In the genomic region with DNA sequence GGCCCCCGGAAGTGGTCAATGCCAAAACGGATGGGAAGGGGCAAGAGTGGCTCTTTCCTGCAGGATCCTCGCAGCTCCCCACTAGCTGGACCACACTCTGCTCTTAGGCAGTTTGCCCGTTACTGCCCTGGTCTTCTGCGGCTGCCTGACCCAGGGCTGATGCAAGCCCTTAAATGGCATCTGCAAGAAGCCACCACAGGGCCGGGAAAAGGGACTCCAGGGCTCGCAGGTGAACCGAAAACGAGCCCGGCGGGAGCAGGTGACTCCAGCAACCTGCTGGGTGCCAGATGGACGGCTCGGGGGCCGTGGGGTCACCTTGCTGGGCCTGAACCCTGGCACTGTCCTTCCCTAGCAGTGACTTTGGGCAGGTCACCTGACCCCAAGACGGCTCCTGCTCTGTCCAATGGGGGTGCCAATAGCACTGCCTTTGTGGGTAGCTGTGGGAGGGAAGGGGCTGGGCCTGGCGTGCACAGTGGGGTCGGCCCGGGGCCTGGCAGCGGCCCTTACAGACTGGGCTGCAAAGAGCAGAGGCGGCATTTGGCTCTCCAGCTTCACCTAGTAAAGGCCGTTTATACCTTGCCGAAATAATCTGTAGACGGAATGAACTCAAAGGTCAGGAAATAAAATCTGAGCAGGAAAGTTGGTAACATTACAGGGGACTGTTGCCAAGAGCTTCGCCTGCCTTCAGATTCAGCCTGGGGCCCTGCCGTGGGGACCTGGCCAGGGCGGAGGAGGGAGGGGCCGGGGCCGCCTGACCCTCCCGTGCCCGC, we compare ENCODE assay signal across 8 cellular contexts. TPM values are rescaled to one million over a fixed set of nuclear protein-coding genes. Genes with fewer than 3 reads are reported as not detected.
A peak's percentile ranks its signal among the peaks of the same experiment; 100 is the strongest.
DNase-seq lines count a peak whose midpoint lies in the region; ATAC-seq and TF ChIP-seq lines count a peak whose summit lies in the region.

No MANE protein-coding gene starts in this region.

- intact Hi-C loops in activated CD8-positive, alpha-beta T cell treated with anti-CD3 and anti-CD28 coated beads for 36 hours (cut with micrococcal nuclease) = no loop called here
- intact Hi-C loops in left ventricle myocardium inferior (cut with micrococcal nuclease) = no loop called here

- TF ChIP-seq CTCF in activated CD8-positive, alpha-beta T cell treated with anti-CD3 and anti-CD28 coated beads for 36 hours (IDR thresholded peaks at IDR 0.05) = no peak
- TF ChIP-seq CTCF in left ventricle myocardium inferior (IDR thresholded peaks at IDR 0.05; ENCODE audit: borderline replicate concordance) = no peak

- peaks cover 34% of the 10 kb centered on the region for H3K4me1 ChIP-seq in left ventricle myocardium inferior

- POLR2A ChIA-PET in activated CD8-positive, alpha-beta T cell treated with anti-CD3 and anti-CD28 coated beads for 36 hours (lab: Charles Lee) = interaction anchor here (0.8 to 2.1 kb wide), 9 partner anchors 8 to 416 kb away, joined by 3 to 15 read pairs (median 4); partner anchors contain the start of gene DNLZ

- H3K27me3 ChIP-seq in left ventricle myocardium inferior (ENCODE audit: low read depth) = no peaks in the 10 kb centered on the region

- peak overlapping the region; percentile 82 for H3K4me3 Mint-ChIP-seq in activated T-cell treated with anti-CD3 and anti-CD28 coated beads, Interleukin-2, amount 50 U/mL, for 4 hours
- H3K4me3 Mint-ChIP-seq in activated CD8-positive, alpha-beta T cell treated with anti-CD3 and anti-CD28 coated beads for 36 hours = peak overlapping the region; percentile 88

- H3K4me3 ChIP-seq in left ventricle myocardium inferior (peak overlapping the region; percentile 87), skin epidermis (peak overlapping the region; percentile 65 to 98 (median 83))

- peaks cover 18% of the 10 kb centered on the region for H3K36me3 ChIP-seq in left ventricle myocardium inferior

- H3K27ac ChIP-seq in left ventricle myocardium inferior (replicated peaks) (peak overlapping the region; percentile 98), skin epidermis (peak overlapping the region; percentile 88 to 100 (median 98))

- H3K27me3 Mint-ChIP-seq in activated T-cell treated with anti-CD3 and anti-CD28 coated beads, Interleukin-2, amount 50 U/mL, for 4 hours (ENCODE audit: low read depth) = no peaks in the 10 kb centered on the region
- no peaks in the 10 kb centered on the region for H3K27me3 Mint-ChIP-seq in activated CD8-positive, alpha-beta T cell treated with anti-CD3 and anti-CD28 coated beads for 36 hours

- H3K4me1 Mint-ChIP-seq in activated T-cell treated with anti-CD3 and anti-CD28 coated beads, Interleukin-2, amount 50 U/mL, for 4 hours (ENCODE audit: low read depth) = peaks cover 30% of the 10 kb centered on the region
- H3K4me1 Mint-ChIP-seq in activated CD8-positive, alpha-beta T cell treated with anti-CD3 and anti-CD28 coated beads for 36 hours (ENCODE audit: low read depth) = peaks cover 30% of the 10 kb centered on the region

- no peaks in the 10 kb centered on the region for H3K36me3 Mint-ChIP-seq in activated T-cell treated with anti-CD3 and anti-CD28 coated beads, Interleukin-2, amount 50 U/mL, for 4 hours (ENCODE audit: insufficient read depth)
- peaks cover 10% of the 10 kb centered on the region for H3K36me3 Mint-ChIP-seq in activated CD8-positive, alpha-beta T cell treated with anti-CD3 and anti-CD28 coated beads for 36 hours (ENCODE audit: low read depth)

- CTCF ChIA-PET in activated CD8-positive, alpha-beta T cell treated with anti-CD3 and anti-CD28 coated beads for 36 hours (lab: Charles Lee) = interaction anchor here (0.9 to 1.2 kb wide), 4 partner anchors 8 to 151 kb away, joined by 3 to 6 read pairs (median 3); no protein-coding TSS in a partner anchor

- H3K9me3 ChIP-seq in left ventricle myocardium inferior (replicated peaks) = no peaks in the 10 kb centered on the region

- no peaks in the 10 kb centered on the region for H3K9me3 Mint-ChIP-seq in activated T-cell treated with anti-CD3 and anti-CD28 coated beads, Interleukin-2, amount 50 U/mL, for 4 hours
- no peaks in the 10 kb centered on the region for H3K9me3 Mint-ChIP-seq in activated CD8-positive, alpha-beta T cell treated with anti-CD3 and anti-CD28 coated beads for 36 hours

- DNase-seq in activated T-cell treated with anti-CD3 and anti-CD28 coated beads, Interleukin-2, amount 50 U/mL, for 4 hours = no peak
- no peak for DNase-seq in activated T-cell treated with anti-CD3 and anti-CD28 coated beads, Interleukin-2, amount 50 U/mL, for 1 hour
- DNase-seq in activated CD8-positive, alpha-beta T cell treated with anti-CD3 and anti-CD28 coated beads for 36 hours = peak; percentile 77
- peak; percentile 72 for DNase-seq in left ventricle myocardium inferior
- DNase-seq in hippocampal formation (lab: John Stamatoyannopoulos, UW) = no peak

- H3K27ac Mint-ChIP-seq in activated CD8-positive, alpha-beta T cell treated with anti-CD3 and anti-CD28 coated beads for 36 hours = peak overlapping the region; percentile 92

- ATAC-seq in activated T-cell treated with anti-CD3 and anti-CD28 coated beads, Interleukin-2, amount 50 U/mL, for 4 hours = peak in 1 of 2 donors; percentile 0
- ATAC-seq in HG03432 (IDR thresholded peaks at IDR 0.05; ENCODE audit: unreplicated experiment) = peak; percentile 14
- ATAC-seq in activated CD8-positive, alpha-beta T cell treated with anti-CD3 and anti-CD28 coated beads for 36 hours = peak; percentile 39
- ATAC-seq in HG03571 (IDR thresholded peaks at IDR 0.05; ENCODE audit: unreplicated experiment) = no peak

RNA-seq across cellular contexts. Expression of gene TMEM250, which starts 1.2 kb away (rescaled TPM):
- total RNA-seq in activated T-cell treated with anti-CD3 and anti-CD28 coated beads, Interleukin-2, amount 50 U/mL, for 4 hours = 10 to 100 TPM; 46.3 to 47.4 (median 46.5) TPM
- 10 to 100 TPM; 24.4 to 25.9 TPM for total RNA-seq in activated CD8-positive, alpha-beta T cell treated with anti-CD3 and anti-CD28 coated beads for 36 hours
- 15.1 TPM for total RNA-seq in left ventricle myocardium inferior

RNA-seq across cellular contexts. Expression of gene NACC2, which starts 22.4 kb away (rescaled TPM):
- total RNA-seq in activated T-cell treated with anti-CD3 and anti-CD28 coated beads, Interleukin-2, amount 50 U/mL, for 4 hours = 1 to 10 TPM; 5.9 to 6.2 (median 6.0) TPM
- total RNA-seq in activated CD8-positive, alpha-beta T cell treated with anti-CD3 and anti-CD28 coated beads for 36 hours = 1 to 10 TPM; 6.0 to 6.2 TPM
- 29.5 TPM for total RNA-seq in left ventricle myocardium inferior

Comparison
In these comparisons a context has a peak if more than half of its experiments do, and no peak if none do; other contexts are left out.
1. DNase-seq: peak in activated CD8-positive, alpha-beta T cell treated with anti-CD3 and anti-CD28 coated beads for 36 hours (single experiment) and left ventricle myocardium inferior (single experiment); none in activated T-cell treated with anti-CD3 and anti-CD28 coated beads, Interleukin-2, amount 50 U/mL, for 4 hours (single experiment), activated T-cell treated with anti-CD3 and anti-CD28 coated beads, Interleukin-2, amount 50 U/mL, for 1 hour (single experiment) and hippocampal formation (0 of 2).